Comparison of ENCODE assay signal across 12 cellular contexts in the genomic region with DNA sequence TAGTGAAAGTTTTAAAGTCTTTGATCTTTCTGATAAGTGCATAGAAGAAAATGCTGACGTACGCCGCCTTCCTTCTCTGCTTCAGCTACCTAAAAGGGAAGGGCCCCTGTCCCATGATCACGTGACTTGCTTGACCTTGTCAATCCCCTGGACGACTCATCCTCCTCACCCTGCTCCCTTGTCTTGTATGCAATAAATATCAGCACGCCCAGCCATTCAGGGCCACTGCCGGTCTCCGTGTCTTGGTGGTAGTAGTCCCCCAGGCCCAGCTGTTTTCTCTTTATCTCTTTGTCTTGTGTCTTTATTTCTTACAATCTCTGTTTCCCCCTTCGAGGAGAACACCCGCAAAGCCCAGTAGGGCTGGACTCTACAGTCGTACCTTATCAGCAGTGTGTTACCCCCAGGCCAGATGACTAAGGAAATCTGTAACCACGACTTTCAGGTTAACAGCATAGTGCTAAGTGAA. TPM values are rescaled to one million over a fixed set of nuclear protein-coding genes. Genes with fewer than 3 reads are reported as not detected.
DNase-seq lines count a peak whose midpoint lies in the region; ATAC-seq, FAIRE-seq and TF ChIP-seq lines count a peak whose summit lies in the region.
"Had no signal": no experiment of that assay in that cellular context is flagged by ENCODE, and none has a peak within 500 bp of the region (broad histone marks: within the 10 kb centered on the region; RNA-seq: fewer than 3 reads in every experiment).

No MANE protein-coding gene starts in this region.

- H3K36me3 ChIP-seq in PC-9 (ENCODE audit: low read depth), result peaks cover 70% of the 10 kb centered on the region
- H3K36me3 ChIP-seq in naive thymus-derived CD4-positive, alpha-beta T cell (ENCODE audit: control insufficient read depth in 2 of 3, insufficient read depth in 3 of 3, low read length in 3 of 3), result peaks cover 17 to 37% (median 26%) of the 10 kb centered on the region in 3 experiments

- H3K4me1 ChIP-seq in PC-9 (replicated peaks; ENCODE audit: insufficient read depth), result peaks cover 15% of the 10 kb centered on the region
- peaks cover 52 to 72% of the 10 kb centered on the region in 2 donors for H3K4me1 ChIP-seq in naive thymus-derived CD4-positive, alpha-beta T cell (ENCODE audit: control insufficient read depth in 2 of 2, insufficient read depth in 2 of 2, low read length in 2 of 2)

- peaks cover 68% of the 10 kb centered on the region for H3K79me2 ChIP-seq in PC-9 (ENCODE audit: low read depth)

- no TSS peak for BruUV-seq in PC-9 (replicated peaks; lab: Mats Ljungman, UMichigan)

- ATAC-seq in activated T-helper 17 cell treated with anti-CD3 and anti-CD28 coated beads, Interleukin-2, amount 50 U/mL, for 72 hours (replicated peaks), result peak; percentile 98
- ATAC-seq in naive thymus-derived CD4-positive, alpha-beta T cell, result peak; percentile 32
- no peak for ATAC-seq in GM21367 (IDR thresholded peaks at IDR 0.05; ENCODE audit: unreplicated experiment)
- ATAC-seq: stimulated activated memory B cell treated with anti-CD40 and anti-IgM and Interleukin-4, amounts not matched to agents 10 μg/mL and 1 μg/mL and 100 μg/mL, for 72 hours had no signal

- peak; percentile 63 for DNase-seq in CMK (ENCODE audit: low read depth)
- no peak for DNase-seq in PC-9
- DNase-seq in naive thymus-derived CD4-positive, alpha-beta T cell, result peak in 5 of 9 donors; percentile 15 to 46 (median 26)
- no peak for DNase-seq in H54 (ENCODE audit: insufficient read length, low spot score)
- DNase-seq in AG20443 (ENCODE audit: low spot score), result no peak
- no peak for DNase-seq in GM03348 (ENCODE audit: low spot score)
- DNase-seq: C1 segment of cervical spinal cord, small intestine had no signal

- no peak overlapping the region for H3K4me3 ChIP-seq in PC-9
- no peak overlapping the region for H3K4me3 ChIP-seq in naive thymus-derived CD4-positive, alpha-beta T cell (ENCODE audit: low read length)

- peak overlapping the region; percentile 83 for H3K27ac Mint-ChIP-seq in activated T-helper 17 cell treated with anti-CD3 and anti-CD28 coated beads, Interleukin-2, amount 50 U/mL, for 72 hours
- peak overlapping the region; percentile 80 to 96 (median 94) for H3K27ac Mint-ChIP-seq in naive thymus-derived CD4-positive, alpha-beta T cell
- H3K27ac Mint-ChIP-seq: stimulated activated memory B cell treated with anti-CD40 and anti-IgM and Interleukin-4, amounts not matched to agents 10 μg/mL and 1 μg/mL and 100 μg/mL, for 72 hours had no signal

- CTCF ChIA-PET in PC-9 (lab: Charles Lee), result no interaction called here
- CTCF ChIA-PET in naive thymus-derived CD4-positive, alpha-beta T cell (lab: Charles Lee), result no interaction called here

- no peak overlapping the region for H2AFZ ChIP-seq in PC-9

- no peaks in the 10 kb centered on the region for H3K9me3 ChIP-seq in PC-9 (ENCODE audit: insufficient read depth, low read depth)
- no peaks in the 10 kb centered on the region for H3K9me3 ChIP-seq in naive thymus-derived CD4-positive, alpha-beta T cell (ENCODE audit: control insufficient read depth in 2 of 3, low read length in 3 of 3)

- 0 out of 2 replicates have a peak overlapping the region, but pooled peaks have one; percentile 20 for H3K27ac ChIP-seq in PC-9
- peak overlapping the region; percentile 64 for H3K27ac ChIP-seq in naive thymus-derived CD4-positive, alpha-beta T cell (ENCODE audit: low read depth, low read length)

- no peaks in the 10 kb centered on the region for H3K9me3 Mint-ChIP-seq in activated T-helper 17 cell treated with anti-CD3 and anti-CD28 coated beads, Interleukin-2, amount 50 U/mL, for 72 hours
- peaks cover 0 to 3% (median 0%) of the 10 kb centered on the region in 11 donors for H3K9me3 Mint-ChIP-seq in naive thymus-derived CD4-positive, alpha-beta T cell
- H3K9me3 Mint-ChIP-seq: stimulated activated memory B cell treated with anti-CD40 and anti-IgM and Interleukin-4, amounts not matched to agents 10 μg/mL and 1 μg/mL and 100 μg/mL, for 72 hours had no signal

- intact Hi-C loops in PC-9 (cut with micrococcal nuclease; ENCODE audit: unreplicated experiment), result no loop called here
- intact Hi-C loops in naive thymus-derived CD4-positive, alpha-beta T cell (cut with micrococcal nuclease), result no loop called here

- FAIRE-seq in H54 (lab: Jason Lieb, UNC), result no peak
- FAIRE-seq: GM19239, small intestine had no signal

- peak overlapping the region; percentile 71 for H3K4me3 Mint-ChIP-seq in activated T-helper 17 cell treated with anti-CD3 and anti-CD28 coated beads, Interleukin-2, amount 50 U/mL, for 72 hours
- H3K4me3 Mint-ChIP-seq in naive thymus-derived CD4-positive, alpha-beta T cell, result peak overlapping the region; percentile 42 to 78 (median 70)
- H3K4me3 Mint-ChIP-seq: stimulated activated memory B cell treated with anti-CD40 and anti-IgM and Interleukin-4, amounts not matched to agents 10 μg/mL and 1 μg/mL and 100 μg/mL, for 72 hours had no signal

- peaks cover 98% of the 10 kb centered on the region for H3K36me3 Mint-ChIP-seq in activated T-helper 17 cell treated with anti-CD3 and anti-CD28 coated beads, Interleukin-2, amount 50 U/mL, for 72 hours (ENCODE audit: low read depth)
- H3K36me3 Mint-ChIP-seq in naive thymus-derived CD4-positive, alpha-beta T cell, result peaks cover 10 to 57% (median 45%) of the 10 kb centered on the region in 5 donors

- H3K27me3 ChIP-seq in PC-9 (ENCODE audit: insufficient read depth, low read depth), result no peaks in the 10 kb centered on the region
- no peaks in the 10 kb centered on the region for H3K27me3 ChIP-seq in naive thymus-derived CD4-positive, alpha-beta T cell (ENCODE audit: control insufficient read depth in 2 of 2, insufficient read depth in 2 of 2, low read length in 2 of 2)

- H3K9me2 ChIP-seq in PC-9 (ENCODE audit: insufficient read depth), result no peaks in the 10 kb centered on the region

- H3F3A ChIP-seq in PC-9 (ENCODE audit: insufficient read depth, low read depth), result peaks cover 33% of the 10 kb centered on the region

- H4K20me1 ChIP-seq in PC-9 (ENCODE audit: insufficient read depth), result peaks cover 5% of the 10 kb centered on the region; the same call in 1 of the 2 replicates

- POLR2A ChIA-PET in PC-9 (lab: Charles Lee; ENCODE audit: unreplicated experiment), result no interaction called here
- POLR2A ChIA-PET in naive thymus-derived CD4-positive, alpha-beta T cell (lab: Charles Lee), result interaction anchor here (0.5 kb wide), 1 partner anchor 13 kb away, joined by 3 read pairs; no protein-coding TSS in a partner anchor

- H3K27me3 Mint-ChIP-seq in activated T-helper 17 cell treated with anti-CD3 and anti-CD28 coated beads, Interleukin-2, amount 50 U/mL, for 72 hours, result no peaks in the 10 kb centered on the region
- no peaks in the 10 kb centered on the region for H3K27me3 Mint-ChIP-seq in naive thymus-derived CD4-positive, alpha-beta T cell
- H3K27me3 Mint-ChIP-seq: stimulated activated memory B cell treated with anti-CD40 and anti-IgM and Interleukin-4, amounts not matched to agents 10 μg/mL and 1 μg/mL and 100 μg/mL, for 72 hours had no signal

- no peak for TF ChIP-seq CTCF in PC-9 (conservative IDR thresholded peaks at IDR 0.05)

- no peak for TF ChIP-seq POLR2A in H54 (IDR thresholded peaks at IDR 0.05; ENCODE audit: low read depth, low read length)

- peaks cover 43% of the 10 kb centered on the region for H3K4me1 Mint-ChIP-seq in activated T-helper 17 cell treated with anti-CD3 and anti-CD28 coated beads, Interleukin-2, amount 50 U/mL, for 72 hours
- H3K4me1 Mint-ChIP-seq in naive thymus-derived CD4-positive, alpha-beta T cell, result peaks cover 62 to 93% (median 89%) of the 10 kb centered on the region in 7 donors

- no peak overlapping the region for H3K4me2 ChIP-seq in PC-9

RNA-seq across cellular contexts. Expression of gene NUP50, which starts 6.3 kb away (rescaled TPM):
- 84.0 and 118 TPM in 2 replicates for total RNA-seq in PC-9 (2021)
- total RNA-seq in activated T-helper 17 cell treated with anti-CD3 and anti-CD28 coated beads, Interleukin-2, amount 50 U/mL, for 72 hours, result 100 to 1,000 TPM in 1 of 2 donors, 10 to 100 TPM in 1; 98.4 to 163 TPM
- total RNA-seq in naive thymus-derived CD4-positive, alpha-beta T cell, result 100 to 1,000 TPM; 107 to 151 (median 130) TPM
- 10 to 100 TPM; 50.6 to 91.4 TPM for polyA plus RNA-seq in naive thymus-derived CD4-positive, alpha-beta T cell

Comparison
In these comparisons a context has a peak if more than half of its experiments do, and no peak if none do; other contexts are left out.
1. DNase-seq: peak in CMK (single experiment) and naive thymus-derived CD4-positive, alpha-beta T cell (5 of 9); none in PC-9 (0 of 2), H54 (single experiment), AG20443 (single experiment) and GM03348 (single experiment).